ENCODE assay signal across 21 cellular contexts in genomic region chr2:18975506-18975905, GRCh38.
DNase-seq lines count a peak whose midpoint lies in the region; ATAC-seq, FAIRE-seq and TF ChIP-seq lines count a peak whose summit lies in the region.
"Had no signal": no experiment of that assay in that cellular context is flagged by ENCODE, and none has a peak within 500 bp of the region (broad histone marks: within the 10 kb centered on the region; RNA-seq: fewer than 3 reads in every experiment).

No MANE protein-coding gene starts in this region.

- POLR2A ChIA-PET in H1 (lab: Charles Lee; ENCODE audit: partially characterized antibody): no interaction called here

- no peak for TF ChIP-seq RAD21 in H1 (IDR thresholded peaks at IDR 0.05 in 1 of 2, conservative IDR thresholded peaks at IDR 0.05 in 1 of 2; ENCODE audit: low read depth in 2 of 2, low read length in 2 of 2)

- no peak for TF ChIP-seq CTCF in left ventricle myocardium inferior (IDR thresholded peaks at IDR 0.05; ENCODE audit: borderline replicate concordance)
- no peak for TF ChIP-seq CTCF in H1 (IDR thresholded peaks at IDR 0.05; ENCODE audit: control extremely low read depth in 1 of 3, insufficient read depth in 1 of 3, low read depth in 1 of 3, low read length in 3 of 3)
- TF ChIP-seq CTCF in neural progenitor cell (IDR thresholded peaks at IDR 0.05): no peak
- no peak for TF ChIP-seq CTCF in vagina (IDR thresholded peaks at IDR 0.05)

- H3K27ac Mint-ChIP-seq in neural progenitor cell: no peak overlapping the region
- H3K27ac Mint-ChIP-seq: activated naive CD8-positive, alpha-beta T cell treated with anti-CD3 and anti-CD28 coated beads, Interleukin-2, amount 10 ng/mL, durations not matched to agents 7 days and 5 days; activated T-helper 1 cell treated with anti-CD3 and anti-CD28 coated beads, Interleukin-12 subunit alpha, Interleukin-12 subunit beta, Interleukin-2, Interleukin-4 antibody, amounts not matched to agents 30 ng/mL and 10 ng/mL and 1 ng/mL, durations not matched to agents 14 hours and 24 hours and 36 hours; CD8-positive, alpha-beta memory T cell; natural killer cell; stimulated activated effector memory CD8-positive, alpha-beta T cell treated with anti-CD3 and anti-CD28 coated beads, Interleukin-12 subunit alpha, Interleukin-12 subunit beta, amount 100 ng/mL, for 72 hours had no signal

- 46% methylated on average over 6 of the region's 6 CpGs for WGBS in right cardiac atrium
- 87% methylated on average over 6 of the region's 6 CpGs; no CpG with 5 or more reads in 1 of the 2 experiments for WGBS in H1 (ENCODE audit: extremely low coverage in 1 of 2, insufficient coverage in 1 of 2, insufficient read length in 1 of 2, insufficient replicate concordance in 2 of 2, low coverage in 1 of 2, low lambda C conversion rate in 2 of 2, missing lambda C conversion rate in 1 of 2), 2 experiments

- no peak overlapping the region for H3K14ac ChIP-seq in H1 (ENCODE audit: insufficient read length)

- H3K4me3 ChIP-seq in left ventricle myocardium inferior: peak overlapping the region; percentile 49
- no peak overlapping the region for H3K4me3 ChIP-seq in right cardiac atrium (ENCODE audit: low read length)
- H3K4me3 ChIP-seq in H1 (ENCODE audit: extremely low read depth in 1 of 4, insufficient read depth in 2 of 4, low read depth in 3 of 4, low read length in 4 of 4): no peak overlapping the region
- H3K4me3 ChIP-seq in neural progenitor cell: no peak overlapping the region
- peak overlapping the region in 1 of 2 donors; percentile 20 for H3K4me3 ChIP-seq in vagina
- H3K4me3 ChIP-seq: thyroid gland had no signal

- no peaks in the 10 kb centered on the region for H3K9me3 Mint-ChIP-seq in neural progenitor cell
- H3K9me3 Mint-ChIP-seq: stimulated activated effector memory CD8-positive, alpha-beta T cell treated with anti-CD3 and anti-CD28 coated beads, Interleukin-12 subunit alpha, Interleukin-12 subunit beta, amount 100 ng/mL, for 72 hours had no signal

- H3K27ac ChIP-seq in left ventricle myocardium inferior (replicated peaks) (peak overlapping the region; percentile 73), right cardiac atrium (ENCODE audit: low read length) (no peak overlapping the region), H1 (ENCODE audit: low read depth, low read length) (no peak overlapping the region), neural progenitor cell (no peak overlapping the region), vagina (peak overlapping the region; percentile 51)

- DNase-seq in left ventricle myocardium inferior (no peak), right cardiac atrium (no peak), H1 (ENCODE audit: low read depth in 1 of 2, low spot score in 2 of 2) (no peak), neural progenitor cell (ENCODE audit: low spot score) (no peak), vagina (ENCODE audit: extremely low spot score in 2 of 2) (no peak), hypothalamus (lab: John Stamatoyannopoulos, UW) (no peak), NCI-H226 (no peak)
- DNase-seq: activated naive CD8-positive, alpha-beta T cell treated with anti-CD3 and anti-CD28 coated beads, Interleukin-2, amount 10 ng/mL, durations not matched to agents 7 days and 5 days; CD8-positive, alpha-beta memory T cell; DND-41; glutamatergic neuron; natural killer cell; NCI-H446 treated with DMSO at 0.1 percent for 48 hours; stimulated activated CD4-positive, alpha-beta T cell treated with anti-CD3 and anti-CD28 coated beads, Interleukin-15, amount 100 ng/mL, for 24 hours; thyroid gland had no signal

- H4K20me1 ChIP-seq in H1 (replicated peaks in 1 of 2; ENCODE audit: control insufficient read depth in 1 of 2, insufficient read depth in 2 of 2, low read length in 2 of 2) (no peaks in the 10 kb centered on the region), neural progenitor cell (ENCODE audit: low read depth) (no peaks in the 10 kb centered on the region)

- H3K27me3 ChIP-seq in left ventricle myocardium inferior (ENCODE audit: low read depth) (no peaks in the 10 kb centered on the region), right cardiac atrium (ENCODE audit: control insufficient read depth, insufficient read depth) (no peaks in the 10 kb centered on the region), H1 (replicated peaks in 1 of 4; ENCODE audit: control insufficient read depth in 3 of 4, extremely low read depth in 1 of 4, insufficient read depth in 3 of 4, low read length in 3 of 4) (no peaks in the 10 kb centered on the region), neural progenitor cell (no peaks in the 10 kb centered on the region), vagina (no peaks in the 10 kb centered on the region)
- H3K27me3 ChIP-seq: MG63, thyroid gland had no signal

- no peak overlapping the region for H3K56ac ChIP-seq in H1 (replicated peaks; ENCODE audit: insufficient read length, low read depth, low read length)

- H3K18ac ChIP-seq in H1 (ENCODE audit: extremely low read depth, low read length): peak overlapping the region; percentile 33; the same call in 1 of the 2 replicates

- no peak overlapping the region for H2BK120ac ChIP-seq in H1 (replicated peaks; ENCODE audit: low read depth, low read length)

- H3K79me2 ChIP-seq in H1 (ENCODE audit: control insufficient read depth in 1 of 2, insufficient read depth in 2 of 2, low read length in 2 of 2) (no peaks in the 10 kb centered on the region), neural progenitor cell (ENCODE audit: low read depth) (no peaks in the 10 kb centered on the region)

- H3K36me3 Mint-ChIP-seq in neural progenitor cell: no peaks in the 10 kb centered on the region
- H3K36me3 Mint-ChIP-seq: activated naive CD8-positive, alpha-beta T cell treated with anti-CD3 and anti-CD28 coated beads, Interleukin-2, amount 10 ng/mL, durations not matched to agents 7 days and 5 days; stimulated activated effector memory CD8-positive, alpha-beta T cell treated with anti-CD3 and anti-CD28 coated beads, Interleukin-12 subunit alpha, Interleukin-12 subunit beta, amount 100 ng/mL, for 72 hours had no signal

- no peak overlapping the region for H2AK5ac ChIP-seq in H1 (ENCODE audit: low read depth, low read length)

- ATAC-seq in right cardiac atrium: no peak
- ATAC-seq in HG03139 (IDR thresholded peaks at IDR 0.05; ENCODE audit: unreplicated experiment): no peak
- ATAC-seq: activated CD4-positive, CD25-positive, alpha-beta regulatory T cell treated with anti-CD3 and anti-CD28 coated beads, Interleukin-2, amount 50 U/mL, for 24 hours; natural killer cell; stimulated activated effector memory CD8-positive, alpha-beta T cell treated with anti-CD3 and anti-CD28 coated beads, Interleukin-12 subunit alpha, Interleukin-12 subunit beta, amount 100 ng/mL, for 72 hours had no signal

- intact Hi-C loops in left ventricle myocardium inferior (cut with micrococcal nuclease): no loop called here
- intact Hi-C loops in right cardiac atrium (cut with DNase I): no loop called here
- intact Hi-C loops in vagina (cut with DNase I): no loop called here

- H3K4ac ChIP-seq in H1 (replicated peaks; ENCODE audit: insufficient read length, low read depth, low read length): no peak overlapping the region

- H3K36me3 ChIP-seq in left ventricle myocardium inferior (no peaks in the 10 kb centered on the region), H1 (ENCODE audit: control insufficient read depth in 2 of 4, insufficient read depth in 4 of 4, low read length in 3 of 4) (no peaks in the 10 kb centered on the region), neural progenitor cell (no peaks in the 10 kb centered on the region), vagina (no peaks in the 10 kb centered on the region)
- H3K36me3 ChIP-seq: MG63, thyroid gland had no signal

- peaks cover 10% of the 10 kb centered on the region for H3K4me1 Mint-ChIP-seq in neural progenitor cell
- H3K4me1 Mint-ChIP-seq: activated naive CD8-positive, alpha-beta T cell treated with anti-CD3 and anti-CD28 coated beads, Interleukin-2, amount 10 ng/mL, durations not matched to agents 7 days and 5 days; CD8-positive, alpha-beta memory T cell; natural killer cell; stimulated activated effector memory CD8-positive, alpha-beta T cell treated with anti-CD3 and anti-CD28 coated beads, Interleukin-12 subunit alpha, Interleukin-12 subunit beta, amount 100 ng/mL, for 72 hours had no signal

- no peaks in the 10 kb centered on the region for H3F3A ChIP-seq in neural progenitor cell (ENCODE audit: low read depth)

- H3K4me1 ChIP-seq in left ventricle myocardium inferior (peaks cover 25% of the 10 kb centered on the region), right cardiac atrium (ENCODE audit: control insufficient read depth, insufficient read depth, low read length) (peaks cover 3% of the 10 kb centered on the region), H1 (replicated peaks in 1 of 4; ENCODE audit: control insufficient read depth in 3 of 4, insufficient read depth in 4 of 4, low read length in 3 of 4) (peaks cover 0 to 9% (median 0%) of the 10 kb centered on the region in 4 experiments; a peak in 1 of 7 replicates), neural progenitor cell (no peaks in the 10 kb centered on the region), vagina (peaks cover 17% of the 10 kb centered on the region)

- FAIRE-seq in H1 (lab: Jason Lieb, UNC): no peak
- FAIRE-seq: bronchial epithelial cell had no signal

- CTCF ChIA-PET in H1 (lab: Charles Lee; ENCODE audit: partially characterized antibody): no interaction called here

- no peak overlapping the region for H3K9ac ChIP-seq in H1 (replicated peaks in 1 of 4; ENCODE audit: extremely low read depth in 1 of 4, low read depth in 3 of 4, low read length in 3 of 4)
- no peak overlapping the region for H3K9ac ChIP-seq in neural progenitor cell

- H3K23me2 ChIP-seq in H1 (ENCODE audit: low read depth, low read length): no peaks in the 10 kb centered on the region

- H3K23ac ChIP-seq in H1 (ENCODE audit: insufficient read length): no peak overlapping the region

- H2BK15ac ChIP-seq in H1 (ENCODE audit: low read length): no peak overlapping the region

- H3K79me1 ChIP-seq in H1 (ENCODE audit: low read depth, low read length): no peaks in the 10 kb centered on the region

- no peak overlapping the region for H2BK20ac ChIP-seq in H1 (ENCODE audit: low read length)

- H4K8ac ChIP-seq in H1 (ENCODE audit: extremely low read depth, insufficient read depth, low read length): no peak overlapping the region

- H2BK5ac ChIP-seq in H1 (ENCODE audit: low read depth, low read length): no peak overlapping the region

- H4K5ac ChIP-seq in H1 (ENCODE audit: insufficient read length, low read depth, low read length): no peak overlapping the region

- no peaks in the 10 kb centered on the region for H3K27me3 Mint-ChIP-seq in neural progenitor cell (ENCODE audit: insufficient read depth, low read depth)
- H3K27me3 Mint-ChIP-seq: activated naive CD8-positive, alpha-beta T cell treated with anti-CD3 and anti-CD28 coated beads, Interleukin-2, amount 10 ng/mL, durations not matched to agents 7 days and 5 days; CD8-positive, alpha-beta memory T cell had no signal

- no peak overlapping the region for H4K91ac ChIP-seq in H1 (replicated peaks; ENCODE audit: insufficient read length, low read length)

- H2AFZ ChIP-seq in H1 (ENCODE audit: low read length) (0 out of 2 replicates have a peak overlapping the region, but pooled peaks have one; percentile 58), neural progenitor cell (replicated peaks) (peak overlapping the region; percentile 2)

- TF ChIP-seq EP300 in H1 (IDR thresholded peaks at IDR 0.05; ENCODE audit: borderline replicate concordance in 1 of 2, low read depth in 2 of 2, low read length in 2 of 2): no peak

- no peak overlapping the region for H3K4me3 Mint-ChIP-seq in neural progenitor cell
- H3K4me3 Mint-ChIP-seq: activated naive CD8-positive, alpha-beta T cell treated with anti-CD3 and anti-CD28 coated beads, Interleukin-2, amount 10 ng/mL, durations not matched to agents 7 days and 5 days; activated T-helper 1 cell treated with anti-CD3 and anti-CD28 coated beads, Interleukin-12 subunit alpha, Interleukin-12 subunit beta, Interleukin-2, Interleukin-4 antibody, amounts not matched to agents 30 ng/mL and 10 ng/mL and 1 ng/mL, durations not matched to agents 14 hours and 24 hours and 36 hours; CD8-positive, alpha-beta memory T cell; natural killer cell; stimulated activated effector memory CD8-positive, alpha-beta T cell treated with anti-CD3 and anti-CD28 coated beads, Interleukin-12 subunit alpha, Interleukin-12 subunit beta, amount 100 ng/mL, for 72 hours had no signal

- no peak overlapping the region for H3K4me2 ChIP-seq in H1 (ENCODE audit: insufficient read depth in 1 of 2, low read depth in 2 of 2, low read length in 2 of 2)
- H3K4me2 ChIP-seq in neural progenitor cell: no peak overlapping the region

- TF ChIP-seq POLR2A in H1 (IDR thresholded peaks at IDR 0.05; ENCODE audit: control extremely low read depth in 1 of 2, low read depth in 2 of 2, low read length in 2 of 2) (no peak), vagina (IDR thresholded peaks at IDR 0.05) (no peak)

- no peak overlapping the region for H2BK12ac ChIP-seq in H1 (ENCODE audit: low read depth, low read length)

- no peaks in the 10 kb centered on the region for H3K9me3 ChIP-seq in left ventricle myocardium inferior (replicated peaks)
- no peaks in the 10 kb centered on the region for H3K9me3 ChIP-seq in right cardiac atrium (ENCODE audit: control insufficient read depth, low read length)
- H3K9me3 ChIP-seq in H1 (ENCODE audit: insufficient read depth in 2 of 2, low read depth in 1 of 2, low read length in 1 of 2): no peaks in the 10 kb centered on the region
- H3K9me3 ChIP-seq in neural progenitor cell (ENCODE audit: low read depth): no peaks in the 10 kb centered on the region
- H3K9me3 ChIP-seq in vagina: no peaks in the 10 kb centered on the region
- H3K9me3 ChIP-seq: MG63, thyroid gland had no signal

Comparison
In these comparisons a context has a peak if more than half of its experiments do, and no peak if none do; other contexts are left out.
1. H3K27ac ChIP-seq: peak in left ventricle myocardium inferior (single experiment) and vagina (single experiment); none in right cardiac atrium (single experiment), H1 (single experiment) and neural progenitor cell (single experiment).